Comparison of ENCODE assay signal across 8 cellular contexts in genomic region chr3:12135029-12135634, GRCh38. TPM values are rescaled to one million over a fixed set of nuclear protein-coding genes. Genes with fewer than 3 reads are reported as not detected.
DNase-seq lines count a peak whose midpoint lies in the region; FAIRE-seq and TF ChIP-seq lines count a peak whose summit lies in the region.

No MANE protein-coding gene starts in this region.

- no peak overlapping the region for H3K9ac ChIP-seq in GM23248

- DNase-seq in NCI-H1092 treated with DMSO at 0.1 percent for 48 hours (lab: John Stamatoyannopoulos, UW) (peak; percentile 37), NCI-H1092 (lab: John Stamatoyannopoulos, UW) (no peak), GM23248 (peak; percentile 82), Kasumi-1 (lab: John Stamatoyannopoulos, UW) (peak; percentile 63 to 73), WERI-Rb-1 (peak; percentile 63), bronchial epithelial cell (ENCODE audit: low read depth) (peak; percentile 38), kidney tubule cell (ENCODE audit: low spot score) (peak; percentile 69)
- peak; percentile 44 to 63 for DNase-seq in stimulated activated CD4-positive, alpha-beta T cell treated with anti-CD3 and anti-CD28 coated beads, Interleukin-4, amount 100 ng/mL, for 4 hours

- H3K9me2 ChIP-seq in GM23248 (ENCODE audit: insufficient read depth): no peaks in the 10 kb centered on the region

- H2AFZ ChIP-seq in GM23248: no peak overlapping the region

- H3K27ac ChIP-seq in GM23248 (no peak overlapping the region), WERI-Rb-1 (no peak overlapping the region)

- H3K27me3 ChIP-seq in GM23248 (replicated peaks; ENCODE audit: insufficient read depth): peaks cover 29% of the 10 kb centered on the region
- H3K27me3 ChIP-seq in WERI-Rb-1 (ENCODE audit: insufficient read depth, low read depth, severe bottlenecking): no peaks in the 10 kb centered on the region
- H3K27me3 ChIP-seq in bronchial epithelial cell (ENCODE audit: control insufficient read depth, insufficient read depth, low read length): peaks cover 4% of the 10 kb centered on the region

- no peak overlapping the region for H3K4me3 ChIP-seq in GM23248
- H3K4me3 ChIP-seq in WERI-Rb-1 (ENCODE audit: low read depth, low read length): no peak overlapping the region
- H3K4me3 ChIP-seq in bronchial epithelial cell (ENCODE audit: low read depth, low read length): no peak overlapping the region

- WGBS in GM23248 (ENCODE audit: low coverage in 1 of 2, low lambda C conversion rate in 2 of 2, missing lambda C conversion rate in 2 of 2), 2 experiments: 0% methylated on average over 3 of the region's 3 CpGs

- H3K4me1 ChIP-seq in GM23248 (ENCODE audit: insufficient read depth): no peaks in the 10 kb centered on the region

- in situ Hi-C loops in GM23248 (cut with MboI): loop anchor here (5.0 kb wide), 1 partner anchor 342 kb away; no protein-coding TSS in a partner anchor

- no peak overlapping the region for H3K4me2 ChIP-seq in GM23248 (ENCODE audit: unreplicated experiment)

- H3K79me2 ChIP-seq in GM23248 (ENCODE audit: insufficient read depth): no peaks in the 10 kb centered on the region

- no peaks in the 10 kb centered on the region for H4K20me1 ChIP-seq in GM23248 (ENCODE audit: insufficient read depth)

- TF ChIP-seq CTCF in WERI-Rb-1 (IDR thresholded peaks at IDR 0.05; ENCODE audit: low read depth, low read length) (peak; percentile 87), bronchial epithelial cell (IDR thresholded peaks at IDR 0.05; ENCODE audit: insufficient read depth, low read length, severe bottlenecking) (peak; percentile 89)

- H3K9me3 ChIP-seq in GM23248 (ENCODE audit: low read depth): no peaks in the 10 kb centered on the region
- no peaks in the 10 kb centered on the region for H3K9me3 ChIP-seq in WERI-Rb-1 (ENCODE audit: severe bottlenecking)

- no peaks in the 10 kb centered on the region for H3F3A ChIP-seq in GM23248 (ENCODE audit: insufficient read depth)

- no peaks in the 10 kb centered on the region for H3K36me3 ChIP-seq in GM23248 (ENCODE audit: low read depth)
- H3K36me3 ChIP-seq in WERI-Rb-1: no peaks in the 10 kb centered on the region
- H3K36me3 ChIP-seq in bronchial epithelial cell (ENCODE audit: control insufficient read depth, insufficient read depth, low read length): no peaks in the 10 kb centered on the region

- no peak for FAIRE-seq in bronchial epithelial cell (lab: Jason Lieb, UNC)

RNA-seq across cellular contexts. Expression of gene TIMP4, which starts 23.6 kb away (rescaled TPM):
- total RNA-seq in GM23248 (2014; rRNA removed; shearing (Covaris generic)): 0.54 TPM in 1 of 2 replicates, not detected in the other
- 0.27 TPM in 1 of 2 replicates, not detected in the other for polyA plus RNA-seq in GM23248 (2016; fragmentation: Nextera tagmentation; extraction: Ambion mirVana)
- 1.1 and 2.6 TPM in 2 replicates for total RNA-seq in bronchial epithelial cell
